Comparison of ENCODE assay signal across 8 cellular contexts in genomic region chr2:45962522-45962921, GRCh38.
DNase-seq lines count a peak whose midpoint lies in the region; ATAC-seq, FAIRE-seq and TF ChIP-seq lines count a peak whose summit lies in the region.

No MANE protein-coding gene starts in this region.

- no peaks in the 10 kb centered on the region for H3K27me3 ChIP-seq in Caco-2 (replicated peaks; ENCODE audit: control insufficient read depth, insufficient read depth, low read length)
- no peaks in the 10 kb centered on the region for H3K27me3 ChIP-seq in Panc1 (ENCODE audit: control insufficient read depth, insufficient read depth, low read length)
- no peaks in the 10 kb centered on the region for H3K27me3 ChIP-seq in pancreas
- H3K27me3 ChIP-seq in CD8-positive, alpha-beta memory T cell (ENCODE audit: insufficient read depth, low read length, poor library complexity, severe bottlenecking): no peaks in the 10 kb centered on the region

- peak overlapping the region; percentile 69 for H3K27ac Mint-ChIP-seq in Caco-2 (ENCODE audit: unreplicated experiment)
- no peak overlapping the region for H3K27ac Mint-ChIP-seq in CD8-positive, alpha-beta memory T cell

- no TSS peak for BruUV-seq in Caco-2 (replicated peaks; lab: Mats Ljungman, UMichigan)
- no TSS peak for BruUV-seq in Panc1 (replicated peaks; lab: Mats Ljungman, UMichigan)

- in situ Hi-C loops in Panc1 (cut with HindIII; ENCODE audit: low pct_unique_long_range_greater_than_20kb, low sequenced_read_pairs): no loop called here

- H3K36me3 ChIP-seq in Caco-2 (ENCODE audit: control insufficient read depth, insufficient read depth, low read length) (no peaks in the 10 kb centered on the region), Panc1 (ENCODE audit: control insufficient read depth, insufficient read depth, low read length) (no peaks in the 10 kb centered on the region), pancreas (no peaks in the 10 kb centered on the region)
- H3K36me3 ChIP-seq in CD8-positive, alpha-beta memory T cell (ENCODE audit: insufficient read depth, low read length): no peaks in the 10 kb centered on the region

- 8 to 10% methylated on average over 5 of the region's 5 CpGs for WGBS in pancreas, 2 donors

- no peak for DNase-seq in Caco-2
- no peak for DNase-seq in Panc1 (ENCODE audit: low read depth, low spot score)
- peak; percentile 91 to 96 for DNase-seq in foreskin fibroblast
- DNase-seq in pancreas: peak; percentile 63 to 78 (median 75)
- no peak for DNase-seq in NCI-H510A treated with DMSO at 0.1 percent for 48 hours (lab: John Stamatoyannopoulos, UW)
- DNase-seq in CD8-positive, alpha-beta memory T cell: no peak
- no peak for DNase-seq in stimulated activated CD8-positive, alpha-beta memory T cell treated with anti-CD3 and anti-CD28 coated beads, Interleukin-4, amount 100 ng/mL, for 48 hours

- H3K4me3 ChIP-seq in Caco-2 (ENCODE audit: low read depth, low read length) (no peak overlapping the region), Panc1 (ENCODE audit: low read depth in 2 of 2, low read length in 2 of 2) (peak overlapping the region in 1 of 2 experiments; percentile 19; a peak in 2 of 4 replicates), foreskin fibroblast (ENCODE audit: low read depth in 1 of 2, low read length in 2 of 2) (no peak overlapping the region), pancreas (no peak overlapping the region)
- H3K4me3 ChIP-seq in CD8-positive, alpha-beta memory T cell (ENCODE audit: low read length): no peak overlapping the region

- POLR2A ChIA-PET in Caco-2 (lab: Charles Lee) (no interaction called here), Panc1 (lab: Charles Lee) (interaction anchor here (0.7 kb wide), 1 partner anchor 1027 kb away, joined by 3 read pairs; no protein-coding TSS in a partner anchor)
- POLR2A ChIA-PET in CD8-positive, alpha-beta memory T cell (lab: Charles Lee): no interaction called here

- peaks cover 32% of the 10 kb centered on the region for H3K4me1 ChIP-seq in Caco-2
- H3K4me1 ChIP-seq in Panc1 (ENCODE audit: control insufficient read depth, insufficient read depth, low read length): peaks cover 57% of the 10 kb centered on the region
- H3K4me1 ChIP-seq in pancreas: peaks cover 15 to 46% (median 18%) of the 10 kb centered on the region in 3 donors
- peaks cover 10% of the 10 kb centered on the region for H3K4me1 ChIP-seq in CD8-positive, alpha-beta memory T cell (ENCODE audit: insufficient read depth, low read length)

- H3K27ac ChIP-seq in Panc1 (ENCODE audit: low read length) (peak overlapping the region; percentile 68), pancreas (peak overlapping the region in 2 of 4 donors; percentile 48 to 62)
- H3K27ac ChIP-seq in CD8-positive, alpha-beta memory T cell (ENCODE audit: low read depth, low read length): no peak overlapping the region

- CTCF ChIA-PET in Caco-2 (lab: Charles Lee) (interaction anchor here (0.6 kb wide), 1 partner anchor 100 kb away, joined by 3 read pairs; no protein-coding TSS in a partner anchor), Panc1 (lab: Charles Lee) (interaction anchor here (0.7 kb wide), 1 partner anchor 27 kb away, joined by 3 read pairs; no protein-coding TSS in a partner anchor)
- CTCF ChIA-PET in CD8-positive, alpha-beta memory T cell (lab: Charles Lee): interaction anchor here (0.8 to 1.2 kb wide), 2 partner anchors 11 to 19 kb away, joined by 3 read pairs; no protein-coding TSS in a partner anchor

- no peaks in the 10 kb centered on the region for H3K9me3 ChIP-seq in Caco-2
- no peaks in the 10 kb centered on the region for H3K9me3 ChIP-seq in Panc1 (ENCODE audit: control insufficient read depth, insufficient read depth, low read depth, low read length)
- H3K9me3 ChIP-seq in pancreas: no peaks in the 10 kb centered on the region
- no peaks in the 10 kb centered on the region for H3K9me3 ChIP-seq in CD8-positive, alpha-beta memory T cell (ENCODE audit: low read length)

- intact Hi-C loops in Caco-2 (cut with micrococcal nuclease; ENCODE audit: unreplicated experiment) (loop anchor here (2.0 kb wide), 1 partner anchor 24 kb away; no protein-coding TSS in a partner anchor), Panc1 (cut with micrococcal nuclease; ENCODE audit: unreplicated experiment) (no loop called here), pancreas (cut with DNase I) (no loop called here)

- H3K4me3 Mint-ChIP-seq in Caco-2 (ENCODE audit: unreplicated experiment): no peak overlapping the region
- peak overlapping the region in 1 of 7 donors; percentile 32 for H3K4me3 Mint-ChIP-seq in CD8-positive, alpha-beta memory T cell

- peaks cover 20% of the 10 kb centered on the region for H3K4me1 Mint-ChIP-seq in Caco-2 (ENCODE audit: low read depth, unreplicated experiment)
- H3K4me1 Mint-ChIP-seq in CD8-positive, alpha-beta memory T cell: peaks cover 11 to 23% (median 16%) of the 10 kb centered on the region in 3 donors

- H3K36me3 Mint-ChIP-seq in Caco-2 (ENCODE audit: insufficient read depth, unreplicated experiment): no peaks in the 10 kb centered on the region
- no peaks in the 10 kb centered on the region for H3K36me3 Mint-ChIP-seq in CD8-positive, alpha-beta memory T cell

- no peaks in the 10 kb centered on the region for H3K9me3 Mint-ChIP-seq in Caco-2 (ENCODE audit: unreplicated experiment)
- H3K9me3 Mint-ChIP-seq in CD8-positive, alpha-beta memory T cell: no peaks in the 10 kb centered on the region

- no peak for FAIRE-seq in pancreas (lab: Jason Lieb, UNC)

- peak; percentile 31 for ATAC-seq in Panc1
- peak; percentile 54 to 73 (median 70) for ATAC-seq in pancreas
- ATAC-seq in HG03354 (IDR thresholded peaks at IDR 0.05; ENCODE audit: poor library complexity, severe bottlenecking, unreplicated experiment): no peak

- TF ChIP-seq CTCF in Caco-2 (IDR thresholded peaks at IDR 0.05; ENCODE audit: insufficient read depth in 1 of 2, low read depth in 1 of 2, low read length in 1 of 2, severe bottlenecking in 1 of 2, unreplicated experiment in 1 of 2): no peak
- TF ChIP-seq CTCF in Panc1 (IDR thresholded peaks at IDR 0.05): no peak
- no peak for TF ChIP-seq CTCF in foreskin fibroblast (IDR thresholded peaks at IDR 0.05; ENCODE audit: low read depth, low read length)
- TF ChIP-seq CTCF in pancreas (IDR thresholded peaks at IDR 0.05): no peak

- H3K27me3 Mint-ChIP-seq in Caco-2 (ENCODE audit: insufficient read depth, unreplicated experiment): no peaks in the 10 kb centered on the region
- H3K27me3 Mint-ChIP-seq in CD8-positive, alpha-beta memory T cell: peaks cover 0 to 3% of the 10 kb centered on the region in 2 donors

Comparison
In these comparisons a context has a peak if more than half of its experiments do, and no peak if none do; other contexts are left out.
1. DNase-seq: peak in foreskin fibroblast (2 of 2) and pancreas (6 of 6); none in Caco-2 (0 of 2), Panc1 (single experiment), NCI-H510A treated with DMSO at 0.1 percent for 48 hours (single experiment), CD8-positive, alpha-beta memory T cell (0 of 5) and stimulated activated CD8-positive, alpha-beta memory T cell treated with anti-CD3 and anti-CD28 coated beads, Interleukin-4, amount 100 ng/mL, for 48 hours (single experiment).